In genomic region chr5:86617309-86617755, GRCh38 we compare ENCODE assay signal across 8 cellular contexts. TPM values are rescaled to one million over a fixed set of nuclear protein-coding genes. Genes with fewer than 3 reads are reported as not detected.
DNase-seq lines count a peak whose midpoint lies in the region; ATAC-seq and TF ChIP-seq lines count a peak whose summit lies in the region.

No MANE protein-coding gene starts in this region.

- H3K36me3 ChIP-seq in mesodermal cell (ENCODE audit: control insufficient read depth, insufficient read depth, low read length): peaks cover 29% of the 10 kb centered on the region
- H3K36me3 ChIP-seq in thymus (ENCODE audit: control insufficient read depth, insufficient read depth): peaks cover 4% of the 10 kb centered on the region

- peaks cover 37% of the 10 kb centered on the region for H3K36me3 Mint-ChIP-seq in activated naive CD4-positive, alpha-beta T cell treated with anti-CD3 and anti-CD28 coated beads for 36 hours (ENCODE audit: low read depth)
- peaks cover 51% of the 10 kb centered on the region for H3K36me3 Mint-ChIP-seq in activated CD8-positive, alpha-beta T cell treated with anti-CD3 and anti-CD28 coated beads for 36 hours (ENCODE audit: low read depth)

- WGBS in mesodermal cell (ENCODE audit: insufficient coverage in 2 of 2), 2 experiments: 76 to 100% methylated on average over 2 of the region's 6 CpGs
- 77% methylated on average over 6 of the region's 6 CpGs for WGBS in thymus

- TF ChIP-seq CTCF in activated CD8-positive, alpha-beta T cell treated with anti-CD3 and anti-CD28 coated beads for 36 hours (IDR thresholded peaks at IDR 0.05): no peak

- H3K9me3 ChIP-seq in mesodermal cell (ENCODE audit: control insufficient read depth, low read length) (no peaks in the 10 kb centered on the region), thymus (ENCODE audit: control insufficient read depth) (no peaks in the 10 kb centered on the region)

- POLR2A ChIA-PET in activated CD8-positive, alpha-beta T cell treated with anti-CD3 and anti-CD28 coated beads for 36 hours (lab: Charles Lee): no interaction called here

- H3K27ac Mint-ChIP-seq in activated naive CD4-positive, alpha-beta T cell treated with anti-CD3 and anti-CD28 coated beads for 36 hours: peak overlapping the region; percentile 99
- H3K27ac Mint-ChIP-seq in activated CD8-positive, alpha-beta T cell treated with anti-CD3 and anti-CD28 coated beads for 36 hours: peak overlapping the region; percentile 100

- intact Hi-C loops in activated naive CD4-positive, alpha-beta T cell treated with anti-CD3 and anti-CD28 coated beads for 36 hours (cut with micrococcal nuclease): loop anchor here (1.0 to 10.0 kb wide), 6 partner anchors 503 to 1885 kb away; partner anchors contain the start of gene TMEM161B
- intact Hi-C loops in activated CD8-positive, alpha-beta T cell treated with anti-CD3 and anti-CD28 coated beads for 36 hours (cut with micrococcal nuclease): no loop called here

- H3K4me1 Mint-ChIP-seq in activated naive CD4-positive, alpha-beta T cell treated with anti-CD3 and anti-CD28 coated beads for 36 hours (ENCODE audit: low read depth): peaks cover 21% of the 10 kb centered on the region
- peaks cover 20% of the 10 kb centered on the region for H3K4me1 Mint-ChIP-seq in activated CD8-positive, alpha-beta T cell treated with anti-CD3 and anti-CD28 coated beads for 36 hours (ENCODE audit: low read depth)

- no peak for ATAC-seq in activated CD8-positive, alpha-beta T cell treated with anti-CD3 and anti-CD28 coated beads for 36 hours
- ATAC-seq in HG03159 (IDR thresholded peaks at IDR 0.05; ENCODE audit: unreplicated experiment) (no peak), GM19452 (IDR thresholded peaks at IDR 0.05; ENCODE audit: unreplicated experiment) (no peak)

- H3K4me1 ChIP-seq in mesodermal cell (ENCODE audit: control insufficient read depth, insufficient read depth, low read length, poor library complexity, severe bottlenecking) (no peaks in the 10 kb centered on the region), thymus (ENCODE audit: control insufficient read depth, insufficient read depth, low read length) (peaks cover 4% of the 10 kb centered on the region)

- no peaks in the 10 kb centered on the region for H3K9me3 Mint-ChIP-seq in activated naive CD4-positive, alpha-beta T cell treated with anti-CD3 and anti-CD28 coated beads for 36 hours
- H3K9me3 Mint-ChIP-seq in activated CD8-positive, alpha-beta T cell treated with anti-CD3 and anti-CD28 coated beads for 36 hours: peaks cover 5% of the 10 kb centered on the region

- CTCF ChIA-PET in activated naive CD4-positive, alpha-beta T cell treated with anti-CD3 and anti-CD28 coated beads for 36 hours (lab: Charles Lee): no interaction called here
- CTCF ChIA-PET in activated CD8-positive, alpha-beta T cell treated with anti-CD3 and anti-CD28 coated beads for 36 hours (lab: Charles Lee): no interaction called here

- H3K4me3 Mint-ChIP-seq in activated naive CD4-positive, alpha-beta T cell treated with anti-CD3 and anti-CD28 coated beads for 36 hours: peak overlapping the region; percentile 100
- H3K4me3 Mint-ChIP-seq in activated CD8-positive, alpha-beta T cell treated with anti-CD3 and anti-CD28 coated beads for 36 hours: peak overlapping the region; percentile 100

- no peaks in the 10 kb centered on the region for H3K27me3 ChIP-seq in thymus (ENCODE audit: control insufficient read depth, insufficient read depth)

- H3K4me3 ChIP-seq in mesodermal cell (ENCODE audit: extremely low read depth, insufficient read depth, low read length, poor library complexity, severe bottlenecking): peak overlapping the region; percentile 100
- H3K4me3 ChIP-seq in thymus (ENCODE audit: low read length): peak overlapping the region; percentile 87

- peaks cover 4% of the 10 kb centered on the region for H3K27me3 Mint-ChIP-seq in activated naive CD4-positive, alpha-beta T cell treated with anti-CD3 and anti-CD28 coated beads for 36 hours (ENCODE audit: low read depth)
- H3K27me3 Mint-ChIP-seq in activated CD8-positive, alpha-beta T cell treated with anti-CD3 and anti-CD28 coated beads for 36 hours: peaks cover 11% of the 10 kb centered on the region

- no peak overlapping the region for H3K27ac ChIP-seq in mesodermal cell (ENCODE audit: low read depth, low read length, severe bottlenecking)
- no peak overlapping the region for H3K27ac ChIP-seq in thymus (ENCODE audit: low read depth)

- no peak for DNase-seq in activated naive CD4-positive, alpha-beta T cell treated with anti-CD3 and anti-CD28 coated beads for 36 hours
- no peak for DNase-seq in activated naive CD4-positive, alpha-beta T cell treated with Interleukin-2 at 50 U/mL for 16 hours
- DNase-seq in activated CD8-positive, alpha-beta T cell treated with anti-CD3 and anti-CD28 coated beads for 36 hours: no peak
- DNase-seq in activated CD8-positive, alpha-beta memory T cell treated with anti-CD3 and anti-CD28 coated beads for 24 hours: no peak

RNA-seq across cellular contexts. Expression of gene COX7C, which starts 0.4 kb away (rescaled TPM):
- total RNA-seq in activated naive CD4-positive, alpha-beta T cell treated with anti-CD3 and anti-CD28 coated beads for 36 hours: 100 to 1,000 TPM; 925 to 952 TPM
- 100 to 1,000 TPM; 701 to 738 TPM for total RNA-seq in activated CD8-positive, alpha-beta T cell treated with anti-CD3 and anti-CD28 coated beads for 36 hours
- polyA plus RNA-seq in mesodermal cell (2013, experiment 1 of 2): 505 TPM
- polyA plus RNA-seq in mesodermal cell (2013, experiment 2 of 2): 533 TPM
- polyA plus RNA-seq in thymus: 1,254 TPM
